In the genomic region with DNA sequence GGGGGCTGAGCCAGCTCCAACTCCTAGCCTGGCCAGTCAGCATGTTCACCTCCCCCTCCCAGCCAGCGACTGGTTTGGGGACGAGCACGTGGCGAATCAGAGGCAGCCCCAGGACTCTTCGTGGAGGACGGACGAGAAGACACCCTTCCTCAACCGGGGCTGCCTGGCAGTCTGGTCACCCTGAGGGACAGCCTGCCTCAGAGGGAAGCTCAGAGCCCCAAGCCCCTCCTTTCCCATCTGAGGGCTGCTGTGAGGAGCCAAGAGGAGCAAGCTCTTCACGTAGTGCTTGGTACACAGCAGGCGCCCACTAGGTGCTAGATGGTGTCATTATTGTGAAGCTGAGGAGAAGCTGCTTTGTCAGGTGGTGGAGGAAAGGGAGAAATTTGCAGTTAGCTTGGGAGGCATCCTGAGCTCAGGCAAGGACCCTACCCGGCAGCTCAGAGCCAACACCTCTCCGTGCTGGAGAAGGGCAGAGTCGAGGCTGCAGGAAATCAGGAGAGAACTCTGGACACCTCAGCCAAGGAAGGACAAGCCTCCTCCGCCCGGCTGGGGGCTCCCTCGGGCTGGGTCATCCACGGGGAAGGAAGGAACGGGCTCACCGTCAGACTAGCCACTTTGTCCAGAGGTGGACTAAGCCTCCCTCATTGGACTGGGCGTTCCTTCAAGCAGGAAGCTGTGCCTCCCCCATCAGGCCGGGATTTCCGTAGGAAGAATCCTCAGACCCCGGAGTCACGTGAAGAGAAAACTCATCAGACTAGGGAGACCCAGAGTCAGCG, we compare ENCODE assay signal across 24 cellular contexts.
"Had no signal": no experiment of that assay in that cellular context is flagged by ENCODE, and none has a peak within 500 bp of the region (broad histone marks: within the 10 kb centered on the region; RNA-seq: fewer than 3 reads in every experiment).

No MANE protein-coding gene starts in this region.

- ATAC-seq: effector memory CD8-positive, alpha-beta T cell; sciatic nerve; stimulated activated memory B cell treated with anti-CD40 and anti-IgM and Interleukin-4, amounts not matched to agents 10 μg/mL and 1 μg/mL and 100 μg/mL, for 72 hours had no signal

- DNase-seq: effector memory CD8-positive, alpha-beta T cell; esophagus squamous epithelium; foreskin fibroblast; head of caudate nucleus; hippocampal formation; left ventricle myocardium inferior; mesenchymal stem cell; naive B cell; nucleus accumbens; spleen; stimulated activated CD4-positive, alpha-beta T cell treated with anti-CD3 and anti-CD28 coated beads, Interleukin-15, amount 100 ng/mL, for 24 hours; stimulated activated CD4-positive, alpha-beta T cell treated with anti-CD3 and anti-CD28 coated beads, Interleukin-1b, Interleukin-23, amount 100 ng/mL, for 48 hours; stimulated activated CD4-positive, alpha-beta T cell treated with anti-CD3 and anti-CD28 coated beads, Interleukin-4, amount 100 ng/mL, for 24 hours; testis; upper lobe of right lung had no signal

- H3K4me1 Mint-ChIP-seq: naive B cell; stimulated activated memory B cell treated with anti-CD40 and anti-IgM and Interleukin-4, amounts not matched to agents 10 μg/mL and 1 μg/mL and 100 μg/mL, for 72 hours had no signal

- H3K4me3 Mint-ChIP-seq: dendritic cell treated with granulocyte-macrophage colony-stimulating factor and Interleukin-4, amounts not matched to agents 40 ng/mL and 50 ng/mL, for 4 days; effector memory CD8-positive, alpha-beta T cell; naive B cell; stimulated activated memory B cell treated with anti-CD40 and anti-IgM and Interleukin-4, amounts not matched to agents 10 μg/mL and 1 μg/mL and 100 μg/mL, for 72 hours; stimulated activated naive CD8-positive, alpha-beta T cell treated with anti-CD3 and anti-CD28 coated beads, Interleukin-15, Interleukin-2, amounts not matched to agents 100 ng/mL and 50 ng/mL, for 24 hours had no signal

- H3K27ac ChIP-seq: esophagus squamous epithelium, left ventricle myocardium inferior, pancreas, spleen, testis, tibial nerve, upper lobe of right lung, vagina had no signal

- H3K36me3 ChIP-seq: esophagus squamous epithelium, upper lobe of right lung had no signal

- H3K4me1 ChIP-seq: esophagus squamous epithelium, pancreas, testis, upper lobe of right lung, vagina had no signal

- H3K27me3 Mint-ChIP-seq: dendritic cell treated with granulocyte-macrophage colony-stimulating factor and Interleukin-4, amounts not matched to agents 40 ng/mL and 50 ng/mL, for 4 days; effector memory CD8-positive, alpha-beta T cell; progenitor cell of endocrine pancreas; stimulated activated naive CD8-positive, alpha-beta T cell treated with anti-CD3 and anti-CD28 coated beads, Interleukin-15, Interleukin-2, amounts not matched to agents 100 ng/mL and 50 ng/mL, for 24 hours had no signal

- H3K9me3 Mint-ChIP-seq: effector memory CD8-positive, alpha-beta T cell; naive B cell; stimulated activated memory B cell treated with anti-CD40 and anti-IgM and Interleukin-4, amounts not matched to agents 10 μg/mL and 1 μg/mL and 100 μg/mL, for 72 hours; stimulated activated naive CD8-positive, alpha-beta T cell treated with anti-CD3 and anti-CD28 coated beads, Interleukin-15, Interleukin-2, amounts not matched to agents 100 ng/mL and 50 ng/mL, for 24 hours had no signal

- H3K9me3 ChIP-seq: esophagus squamous epithelium, left ventricle myocardium inferior, pancreas, spleen, testis, tibial nerve, upper lobe of right lung, vagina had no signal

- H3K4me3 ChIP-seq: esophagus squamous epithelium, left ventricle myocardium inferior, lung, pancreas, spleen, testis, tibial nerve, upper lobe of right lung, vagina had no signal

- H3K27me3 ChIP-seq: pancreas, testis, tibial nerve, upper lobe of right lung, vagina had no signal

- H3K27ac Mint-ChIP-seq: dendritic cell treated with granulocyte-macrophage colony-stimulating factor and Interleukin-4, amounts not matched to agents 40 ng/mL and 50 ng/mL, for 4 days; effector memory CD8-positive, alpha-beta T cell; naive B cell; progenitor cell of endocrine pancreas; stimulated activated memory B cell treated with anti-CD40 and anti-IgM and Interleukin-4, amounts not matched to agents 10 μg/mL and 1 μg/mL and 100 μg/mL, for 72 hours; stimulated activated naive CD8-positive, alpha-beta T cell treated with anti-CD3 and anti-CD28 coated beads, Interleukin-15, Interleukin-2, amounts not matched to agents 100 ng/mL and 50 ng/mL, for 24 hours had no signal

- H3K36me3 Mint-ChIP-seq: naive B cell; stimulated activated memory B cell treated with anti-CD40 and anti-IgM and Interleukin-4, amounts not matched to agents 10 μg/mL and 1 μg/mL and 100 μg/mL, for 72 hours had no signal
